Comparison of ENCODE assay signal across 9 cellular contexts in the genomic region with DNA sequence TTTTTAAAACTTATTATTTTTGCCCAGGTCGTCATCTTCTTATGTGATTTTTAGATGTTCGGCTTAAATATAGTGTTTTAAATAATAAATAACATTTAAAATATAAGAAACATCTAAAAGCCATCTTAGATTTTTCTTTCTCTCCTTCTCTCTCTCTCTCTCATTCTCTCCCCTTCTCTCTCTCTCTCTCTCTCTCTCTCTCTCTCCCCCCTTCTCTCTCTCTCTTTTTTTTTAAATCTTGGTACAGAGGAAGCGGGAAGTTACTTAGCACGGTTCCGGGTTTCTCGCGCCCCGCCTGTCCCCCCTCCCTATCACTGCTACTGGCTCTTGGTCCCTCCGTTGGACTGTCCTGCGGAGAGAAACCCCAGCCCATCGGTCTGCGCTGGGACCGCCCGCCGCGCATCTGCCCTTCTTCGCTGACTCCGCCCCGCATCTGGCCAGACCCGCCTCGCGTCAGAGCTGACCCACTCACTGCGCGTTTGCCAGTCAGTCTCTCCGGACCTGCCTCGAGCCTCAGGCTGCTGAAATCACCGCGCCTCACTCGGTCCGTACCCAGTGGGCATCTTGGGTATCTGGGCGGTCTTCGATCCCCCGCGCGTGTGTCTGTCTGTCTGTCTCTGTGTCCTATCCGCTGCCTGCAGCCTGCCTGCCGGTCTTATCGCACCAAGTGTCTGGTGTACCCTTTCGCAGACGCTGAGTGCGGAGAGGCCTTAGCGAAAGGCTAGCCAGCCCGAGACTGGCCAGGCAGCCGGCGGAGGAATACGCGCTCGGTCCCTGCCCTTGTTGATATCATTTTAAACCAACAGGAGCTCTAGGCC. TPM values are rescaled to one million over a fixed set of nuclear protein-coding genes. Genes with fewer than 3 reads are reported as not detected.
DNase-seq lines count a peak whose midpoint lies in the region; ATAC-seq and TF ChIP-seq lines count a peak whose summit lies in the region.
"Had no signal": no experiment of that assay in that cellular context is flagged by ENCODE, and none has a peak within 500 bp of the region (broad histone marks: within the 10 kb centered on the region; RNA-seq: fewer than 3 reads in every experiment).

Gene PABPC5, plus strand, starts transcription at position 489 of the 818 bp plus-strand sequence. CDS start 739 bp downstream, outside the sequence.

- peaks cover 0 to 4% (median 0%) of the 10 kb centered on the region in 4 donors for H3K9me3 ChIP-seq in stomach
- H3K9me3 ChIP-seq in CD8-positive, alpha-beta T cell (ENCODE audit: low read length): no peaks in the 10 kb centered on the region
- no peaks in the 10 kb centered on the region for H3K9me3 ChIP-seq in CD4-positive, alpha-beta memory T cell (ENCODE audit: control insufficient read depth in 1 of 2, low read length in 2 of 2)

- TF ChIP-seq POLR2A in stomach (IDR thresholded peaks at IDR 0.05): no peak

- no peak for ATAC-seq in CD8-positive, alpha-beta T cell

- no peak within 1 kb of the TSS for H3K27ac Mint-ChIP-seq in CD8-positive, alpha-beta T cell
- peak within 1 kb of the TSS in 1 of 7 donors; percentile 4 for H3K27ac Mint-ChIP-seq in CD4-positive, alpha-beta memory T cell

- no peaks in the 10 kb centered on the region for H3K4me1 Mint-ChIP-seq in CD8-positive, alpha-beta T cell (ENCODE audit: low read depth)
- no peaks in the 10 kb centered on the region for H3K4me1 Mint-ChIP-seq in CD4-positive, alpha-beta memory T cell

- no peaks in the 10 kb centered on the region for H3K36me3 Mint-ChIP-seq in CD8-positive, alpha-beta T cell
- H3K36me3 Mint-ChIP-seq in CD4-positive, alpha-beta memory T cell: no peaks in the 10 kb centered on the region

- no peak for TF ChIP-seq CTCF in stomach (IDR thresholded peaks at IDR 0.05)
- no peak for TF ChIP-seq CTCF in CD8-positive, alpha-beta T cell (IDR thresholded peaks at IDR 0.05)

- no peak for TF ChIP-seq EP300 in stomach (IDR thresholded peaks at IDR 0.05)

- H3K4me1 ChIP-seq in stomach: no peaks in the 10 kb centered on the region
- H3K4me1 ChIP-seq in CD8-positive, alpha-beta T cell (ENCODE audit: insufficient read depth, low read length): no peaks in the 10 kb centered on the region
- no peaks in the 10 kb centered on the region for H3K4me1 ChIP-seq in CD4-positive, alpha-beta memory T cell (ENCODE audit: insufficient read depth, low read length)
- H3K4me1 ChIP-seq: BLaER1 treated with 17β-estradiol and CSF1 and Interleukin-3, amounts not matched to agents 10 nM and 100 nM had no signal

- POLR2A ChIA-PET in CD8-positive, alpha-beta T cell (lab: Charles Lee): no interaction called here
- POLR2A ChIA-PET in CD4-positive, alpha-beta memory T cell (lab: Charles Lee; ENCODE audit: partially characterized antibody): no interaction called here

- H3K27me3 Mint-ChIP-seq in CD8-positive, alpha-beta T cell (ENCODE audit: low read depth): no peaks in the 10 kb centered on the region
- no peaks in the 10 kb centered on the region for H3K27me3 Mint-ChIP-seq in CD4-positive, alpha-beta memory T cell

- DNase-seq in NCI-H748 (lab: John Stamatoyannopoulos, UW; ENCODE audit: unreplicated experiment) (peak; percentile 43), NCI-H748 treated with DMSO at 0.1 percent for 48 hours (lab: John Stamatoyannopoulos, UW) (no peak), dedifferentiated amniotic fluid mesenchymal stem cell (ENCODE audit: extremely low spot score) (peak; percentile 76), stomach (peak; percentile 34), DMS79 (lab: John Stamatoyannopoulos, UW) (no peak)
- no peak for DNase-seq in CD8-positive, alpha-beta T cell
- no peak for DNase-seq in CD4-positive, alpha-beta memory T cell

- H3K9me3 Mint-ChIP-seq in CD8-positive, alpha-beta T cell: no peaks in the 10 kb centered on the region
- H3K9me3 Mint-ChIP-seq in CD4-positive, alpha-beta memory T cell: peaks cover 0 to 3% (median under 1%) of the 10 kb centered on the region in 8 donors

- no peaks in the 10 kb centered on the region for H3K36me3 ChIP-seq in stomach
- H3K36me3 ChIP-seq in CD8-positive, alpha-beta T cell (ENCODE audit: insufficient read depth, low read length): no peaks in the 10 kb centered on the region
- H3K36me3 ChIP-seq in CD4-positive, alpha-beta memory T cell (ENCODE audit: insufficient read depth, low read length): no peaks in the 10 kb centered on the region
- H3K36me3 ChIP-seq: BLaER1 treated with 17β-estradiol and CSF1 and Interleukin-3, amounts not matched to agents 10 nM and 100 nM had no signal

- H3K27ac ChIP-seq in layer of hippocampus (ENCODE audit: low read depth, low read length) (peak within 1 kb of the TSS; percentile 19), stomach (peak within 1 kb of the TSS in 4 of 5 donors; percentile 60 to 80 (median 76))
- H3K27ac ChIP-seq in CD8-positive, alpha-beta T cell (ENCODE audit: low read depth, low read length): no peak within 1 kb of the TSS
- no peak within 1 kb of the TSS for H3K27ac ChIP-seq in CD4-positive, alpha-beta memory T cell (ENCODE audit: low read depth, low read length)
- H3K27ac ChIP-seq: BLaER1 treated with 17β-estradiol and CSF1 and Interleukin-3, amounts not matched to agents 10 nM and 100 nM had no signal

- intact Hi-C loops in stomach (cut with DNase I; ENCODE audit: low total_unique reads): no loop called here
- intact Hi-C loops in CD8-positive, alpha-beta T cell (cut with DNase I, micrococcal nuclease): no loop called here
- intact Hi-C loops in CD4-positive, alpha-beta memory T cell (cut with micrococcal nuclease): no loop called here

- CTCF ChIA-PET in CD8-positive, alpha-beta T cell (lab: Charles Lee): no interaction called here
- CTCF ChIA-PET in CD4-positive, alpha-beta memory T cell (lab: Charles Lee; ENCODE audit: partially characterized antibody): no interaction called here

- WGBS in stomach, 5 donors: 10 to 21% (median 10%) methylated on average over 17 to 48 of the region's 48 CpGs

- peak within 1 kb of the TSS; percentile 37 to 48 (median 41) for H3K4me3 ChIP-seq in stomach
- no peak within 1 kb of the TSS for H3K4me3 ChIP-seq in CD8-positive, alpha-beta T cell (ENCODE audit: low read depth, low read length)
- no peak within 1 kb of the TSS for H3K4me3 ChIP-seq in CD4-positive, alpha-beta memory T cell (ENCODE audit: low read length in 2 of 2)
- H3K4me3 ChIP-seq: BLaER1 treated with 17β-estradiol and CSF1 and Interleukin-3, amounts not matched to agents 10 nM and 100 nM had no signal

- H3K27me3 ChIP-seq in layer of hippocampus (ENCODE audit: control insufficient read depth, insufficient read depth, low read length) (no peaks in the 10 kb centered on the region), stomach (peaks cover 0 to 11% (median 0%) of the 10 kb centered on the region in 3 donors)
- H3K27me3 ChIP-seq in CD8-positive, alpha-beta T cell (ENCODE audit: insufficient read depth, low read length): no peaks in the 10 kb centered on the region
- H3K27me3 ChIP-seq in CD4-positive, alpha-beta memory T cell (ENCODE audit: insufficient read depth, low read length): no peaks in the 10 kb centered on the region

- H3K4me3 Mint-ChIP-seq in CD8-positive, alpha-beta T cell: no peak within 1 kb of the TSS
- H3K4me3 Mint-ChIP-seq in CD4-positive, alpha-beta memory T cell: peak within 1 kb of the TSS in 3 of 8 donors; percentile 54 to 70 (median 68)

RNA-seq across cellular contexts. Expression of gene PABPC5, which starts in this region (rescaled TPM):
- total RNA-seq in stomach: 1 to 10 TPM in 1 of 5 donors, under 1 TPM in 3, not detected in 1; 0.45 to 6.2 (median 0.73) TPM
- 1 to 10 TPM in 1 of 3 donors, under 1 TPM in 2; 0.56 to 1.2 (median 0.58) TPM for polyA plus RNA-seq in stomach
- not detected for total RNA-seq in CD8-positive, alpha-beta T cell
- total RNA-seq in CD4-positive, alpha-beta memory T cell: not detected
- not detected for polyA plus RNA-seq in CD4-positive, alpha-beta memory T cell

Comparison
In these comparisons a context has a peak if more than half of its experiments do, and no peak if none do; other contexts are left out.
1. DNase-seq: peak in NCI-H748 (single experiment), dedifferentiated amniotic fluid mesenchymal stem cell (single experiment) and stomach (single experiment); none in NCI-H748 treated with DMSO at 0.1 percent for 48 hours (single experiment), DMS79 (single experiment), CD8-positive, alpha-beta T cell (0 of 7) and CD4-positive, alpha-beta memory T cell (0 of 5).
2. H3K27ac ChIP-seq: peak in layer of hippocampus (single experiment) and stomach (4 of 5); none in CD8-positive, alpha-beta T cell (single experiment) and CD4-positive, alpha-beta memory T cell (single experiment).
3. H3K4me3 ChIP-seq: peak in stomach (4 of 4); none in CD8-positive, alpha-beta T cell (single experiment) and CD4-positive, alpha-beta memory T cell (0 of 2).